16 cellular contexts compared by ENCODE assay signal in genomic region chr1:105874621-105875020, GRCh38.
DNase-seq lines count a peak whose midpoint lies in the region; ATAC-seq lines count a peak whose summit lies in the region.
"Had no signal": no experiment of that assay in that cellular context is flagged by ENCODE, and none has a peak within 500 bp of the region (broad histone marks: within the 10 kb centered on the region; RNA-seq: fewer than 3 reads in every experiment).

No MANE protein-coding gene starts in this region.

- peak overlapping the region; percentile 70 for H3K27ac Mint-ChIP-seq in stimulated activated naive B cell treated with anti-CD40 and anti-IgM and Interleukin-4, amounts not matched to agents 10 μg/mL and 1 μg/mL and 100 μg/mL, for 72 hours
- H3K27ac Mint-ChIP-seq: activated CD4-positive, alpha-beta T cell treated with anti-CD3 and anti-CD28 coated beads, Interleukin-2, amount 10 ng/mL, durations not matched to agents 7 days and 5 days; dendritic cell treated with granulocyte-macrophage colony-stimulating factor and Interleukin-4, amounts not matched to agents 40 ng/mL and 50 ng/mL, for 4 days had no signal

- H3K9me3 Mint-ChIP-seq in stimulated activated naive B cell treated with anti-CD40 and anti-IgM and Interleukin-4, amounts not matched to agents 10 μg/mL and 1 μg/mL and 100 μg/mL, for 72 hours: peaks cover 4% of the 10 kb centered on the region in 2 donors

- DNase-seq in NOMO-1 treated with DMSO at 0.1 percent for 48 hours (lab: John Stamatoyannopoulos, UW; ENCODE audit: unreplicated experiment): peak; percentile 64
- DNase-seq in NOMO-1 treated with dmso at 0.1 percent for 144 hours (lab: John Stamatoyannopoulos, UW; ENCODE audit: unreplicated experiment): no peak
- no peak for DNase-seq in stimulated activated naive B cell treated with anti-CD40 and anti-IgM and Interleukin-4, amounts not matched to agents 10 μg/mL and 1 μg/mL and 100 μg/mL, for 72 hours
- no peak for DNase-seq in middle frontal gyrus (ENCODE audit: extremely low spot score, low spot score)
- no peak for DNase-seq in NCI-H2227 treated with DMSO at 0.1 percent for 48 hours (lab: John Stamatoyannopoulos, UW)
- DNase-seq in T1000 (lab: John Stamatoyannopoulos, UW): no peak
- DNase-seq: 8988T; activated CD4-positive, alpha-beta T cell treated with anti-CD3 and anti-CD28 coated beads, Interleukin-2, amount 10 ng/mL, durations not matched to agents 7 days and 5 days; Calu3; mesenchymal stem cell; NCI-H2171 treated with DMSO at 0.1 percent for 48 hours; PC-3; upper lobe of right lung had no signal

- no peaks in the 10 kb centered on the region for H3K27me3 Mint-ChIP-seq in stimulated activated naive B cell treated with anti-CD40 and anti-IgM and Interleukin-4, amounts not matched to agents 10 μg/mL and 1 μg/mL and 100 μg/mL, for 72 hours
- H3K27me3 Mint-ChIP-seq: activated CD4-positive, alpha-beta T cell treated with anti-CD3 and anti-CD28 coated beads, Interleukin-2, amount 10 ng/mL, durations not matched to agents 7 days and 5 days; dendritic cell treated with granulocyte-macrophage colony-stimulating factor and Interleukin-4, amounts not matched to agents 40 ng/mL and 50 ng/mL, for 4 days had no signal

- ATAC-seq in HG02642 (IDR thresholded peaks at IDR 0.05; ENCODE audit: poor library complexity, unreplicated experiment) (peak; percentile 65), HG03442 (IDR thresholded peaks at IDR 0.05; ENCODE audit: unreplicated experiment) (peak; percentile 72)
- ATAC-seq in stimulated activated naive B cell treated with anti-CD40 and anti-IgM and Interleukin-4, amounts not matched to agents 10 μg/mL and 1 μg/mL and 100 μg/mL, for 72 hours (replicated peaks): peak; percentile 99
- ATAC-seq: PC-3, upper lobe of right lung had no signal

- H3K4me1 Mint-ChIP-seq in stimulated activated naive B cell treated with anti-CD40 and anti-IgM and Interleukin-4, amounts not matched to agents 10 μg/mL and 1 μg/mL and 100 μg/mL, for 72 hours: peaks cover 16 to 32% of the 10 kb centered on the region in 2 donors
- H3K4me1 Mint-ChIP-seq: activated CD4-positive, alpha-beta T cell treated with anti-CD3 and anti-CD28 coated beads, Interleukin-2, amount 10 ng/mL, durations not matched to agents 7 days and 5 days had no signal

- peaks cover 3 to 5% of the 10 kb centered on the region in 2 donors for H3K36me3 Mint-ChIP-seq in stimulated activated naive B cell treated with anti-CD40 and anti-IgM and Interleukin-4, amounts not matched to agents 10 μg/mL and 1 μg/mL and 100 μg/mL, for 72 hours

- H3K4me3 Mint-ChIP-seq in stimulated activated naive B cell treated with anti-CD40 and anti-IgM and Interleukin-4, amounts not matched to agents 10 μg/mL and 1 μg/mL and 100 μg/mL, for 72 hours: no peak overlapping the region
- H3K4me3 Mint-ChIP-seq: activated CD4-positive, alpha-beta T cell treated with anti-CD3 and anti-CD28 coated beads, Interleukin-2, amount 10 ng/mL, durations not matched to agents 7 days and 5 days; dendritic cell treated with granulocyte-macrophage colony-stimulating factor and Interleukin-4, amounts not matched to agents 40 ng/mL and 50 ng/mL, for 4 days had no signal
